26 cellular contexts compared by ENCODE assay signal in the genomic region with DNA sequence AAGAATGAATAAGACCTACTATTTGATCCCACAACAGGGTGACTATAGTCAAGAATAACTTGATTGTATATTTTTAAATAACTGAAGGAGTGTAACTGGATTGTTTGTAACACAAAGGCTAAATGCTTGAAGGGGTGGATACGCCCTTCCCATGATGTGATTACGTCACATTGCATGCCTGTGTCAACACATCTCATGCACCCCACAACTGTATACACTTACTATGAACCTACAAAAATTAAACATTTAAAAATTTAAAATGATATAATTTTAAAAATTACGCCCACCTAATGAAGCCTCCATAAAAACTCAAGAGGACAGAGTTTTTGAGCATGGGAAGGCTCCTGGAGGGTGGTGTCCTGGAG.
A peak's percentile ranks its signal among the peaks of the same experiment; 100 is the strongest.
DNase-seq lines count a peak whose midpoint lies in the region; ATAC-seq and TF ChIP-seq lines count a peak whose summit lies in the region.
"Had no signal": no experiment of that assay in that cellular context is flagged by ENCODE, and none has a peak within 500 bp of the region (broad histone marks: within the 10 kb centered on the region; RNA-seq: fewer than 3 reads in every experiment).

No MANE protein-coding gene starts in this region.

- in situ Hi-C loops in Panc1 (cut with HindIII; ENCODE audit: low pct_unique_long_range_greater_than_20kb, low sequenced_read_pairs) = no loop called here

- peak overlapping the region; percentile 75 for H3K27ac ChIP-seq in Panc1 (ENCODE audit: low read length)
- no peak overlapping the region for H3K27ac ChIP-seq in testis
- H3K27ac ChIP-seq in ovary = no peak overlapping the region
- H3K27ac ChIP-seq: C4-2B, colonic mucosa, pancreas, SJCRH30, spleen had no signal

- TF ChIP-seq CTCF in Panc1 (IDR thresholded peaks at IDR 0.05) (no peak), epithelial cell of esophagus (IDR thresholded peaks at IDR 0.05; ENCODE audit: insufficient read depth, low read depth, low read length, missing control alignments) (no peak), nephron (IDR thresholded peaks at IDR 0.05; ENCODE audit: unreplicated experiment in 3 of 3) (no peak), testis (IDR thresholded peaks at IDR 0.05) (no peak), ovary (IDR thresholded peaks at IDR 0.05) (no peak)

- H3K27ac Mint-ChIP-seq in nephron = peak overlapping the region in 2 of 3 experiments; percentile 58 to 75
- H3K27ac Mint-ChIP-seq in stimulated activated effector memory CD8-positive, alpha-beta T cell treated with anti-CD3 and anti-CD28 coated beads, Interleukin-12 subunit alpha, Interleukin-12 subunit beta, amount 100 ng/mL, for 72 hours = no peak overlapping the region
- H3K27ac Mint-ChIP-seq: effector memory CD8-positive, alpha-beta T cell; IgD-negative memory B cell; nephron progenitor cell had no signal

- peaks cover 6% of the 10 kb centered on the region for H3K9me3 Mint-ChIP-seq in nephron
- H3K9me3 Mint-ChIP-seq in stimulated activated effector memory CD8-positive, alpha-beta T cell treated with anti-CD3 and anti-CD28 coated beads, Interleukin-12 subunit alpha, Interleukin-12 subunit beta, amount 100 ng/mL, for 72 hours = peaks cover 8% of the 10 kb centered on the region

- BruUV-seq in Panc1 (replicated peaks; lab: Mats Ljungman, UMichigan) = no TSS peak

- H3K36me3 Mint-ChIP-seq in nephron (ENCODE audit: low read depth) = no peaks in the 10 kb centered on the region
- H3K36me3 Mint-ChIP-seq in stimulated activated effector memory CD8-positive, alpha-beta T cell treated with anti-CD3 and anti-CD28 coated beads, Interleukin-12 subunit alpha, Interleukin-12 subunit beta, amount 100 ng/mL, for 72 hours = peaks cover 13% of the 10 kb centered on the region

- DNase-seq in EH (ENCODE audit: low read depth) (peak; percentile 52), Panc1 (ENCODE audit: low read depth, low spot score) (no peak), epithelial cell of esophagus (ENCODE audit: low read depth) (peak; percentile 63), testis (no peak), HUDEP-2 (lab: John Stamatoyannopoulos, UW; ENCODE audit: unreplicated experiment in 76 of 76) (no peak), ovary (no peak)
- no peak for DNase-seq in stimulated activated effector memory CD8-positive, alpha-beta T cell treated with anti-CD3 and anti-CD28 coated beads, Interleukin-12 subunit alpha, Interleukin-12 subunit beta, amount 100 ng/mL, for 72 hours (ENCODE audit: low spot score in 2 of 2)
- DNase-seq: activated CD4-positive, alpha-beta T cell treated with anti-CD3 and anti-CD28 coated beads, Interleukin-2, amount 50 U/mL, for 4 hours; activated naive CD4-positive, alpha-beta T cell treated with Interleukin-2 at 50 U/mL for 16 hours; colonic mucosa; DMS79 treated with DMSO at 0.1 percent for 48 hours; effector memory CD8-positive, alpha-beta T cell; midbrain; NCI-H1105 treated with DMSO at 0.1 percent for 48 hours; NCI-H2029 treated with DMSO at 0.1 percent for 48 hours; NCI-H226; NCI-H69; nephron progenitor cell; pancreas; retina; spleen had no signal

- no peak overlapping the region for H3K4me3 ChIP-seq in Panc1 (ENCODE audit: low read depth in 2 of 2, low read length in 2 of 2)
- H3K4me3 ChIP-seq in epithelial cell of esophagus (ENCODE audit: low read length) = no peak overlapping the region
- no peak overlapping the region for H3K4me3 ChIP-seq in testis
- H3K4me3 ChIP-seq in ovary = no peak overlapping the region
- H3K4me3 ChIP-seq: colonic mucosa, pancreas, SJCRH30, spleen had no signal

- peaks cover 40% of the 10 kb centered on the region for H3K4me1 ChIP-seq in Panc1 (ENCODE audit: control insufficient read depth, insufficient read depth, low read length)
- peaks cover 29% of the 10 kb centered on the region for H3K4me1 ChIP-seq in testis
- peaks cover 13% of the 10 kb centered on the region for H3K4me1 ChIP-seq in ovary (ENCODE audit: insufficient read depth)

- intact Hi-C loops in Panc1 (cut with micrococcal nuclease; ENCODE audit: unreplicated experiment) (loop anchor here (5.0 to 10.0 kb wide), 2 partner anchors 87 to 204 kb away; a partner anchor contains a TSS), testis (cut with DNase I; ENCODE audit: low total_unique reads) (loop anchor here (5.0 kb wide), 2 partner anchors 202 to 717 kb away; a partner anchor contains a TSS), ovary (cut with DNase I) (loop anchor here (5.0 to 10.0 kb wide), 5 partner anchors 204 to 737 kb away; a partner anchor contains a TSS)

- H3K36me3 ChIP-seq in Panc1 (ENCODE audit: control insufficient read depth, insufficient read depth, low read length) (no peaks in the 10 kb centered on the region), testis (ENCODE audit: low read depth, missing control alignments) (no peaks in the 10 kb centered on the region), ovary (no peaks in the 10 kb centered on the region)
- H3K36me3 ChIP-seq: colonic mucosa, pancreas, SJCRH30, spleen had no signal

- TF ChIP-seq POLR2A in testis (IDR thresholded peaks at IDR 0.05) = no peak
- no peak for TF ChIP-seq POLR2A in ovary (IDR thresholded peaks at IDR 0.05)

- H3K9me3 ChIP-seq in Panc1 (ENCODE audit: control insufficient read depth, insufficient read depth, low read depth, low read length) (peaks cover 6% of the 10 kb centered on the region; the same call in 1 of the 2 replicates), testis (no peaks in the 10 kb centered on the region), ovary (no peaks in the 10 kb centered on the region)
- H3K9me3 ChIP-seq: pancreas, SJCRH30 had no signal

- H3K27me3 ChIP-seq in Panc1 (ENCODE audit: control insufficient read depth, insufficient read depth, low read length) (no peaks in the 10 kb centered on the region), testis (no peaks in the 10 kb centered on the region), ovary (no peaks in the 10 kb centered on the region)
- H3K27me3 ChIP-seq: colonic mucosa, pancreas, SJCRH30 had no signal

- no peak for ATAC-seq in Panc1
- no peak for ATAC-seq in stimulated activated effector memory CD8-positive, alpha-beta T cell treated with anti-CD3 and anti-CD28 coated beads, Interleukin-12 subunit alpha, Interleukin-12 subunit beta, amount 100 ng/mL, for 72 hours
- ATAC-seq: effector memory CD8-positive, alpha-beta T cell; esophagus mucosa; pancreas had no signal

- CTCF ChIA-PET in Panc1 (lab: Charles Lee) = no interaction called here

- TF ChIP-seq EP300 in ovary (IDR thresholded peaks at IDR 0.05) = no peak

- 95% methylated on average over 3 of the region's 3 CpGs for WGBS in testis, 2 donors
- 85 to 88% (median 87%) methylated on average over 3 of the region's 3 CpGs for WGBS in ovary, 3 donors

- POLR2A ChIA-PET in Panc1 (lab: Charles Lee) = no interaction called here

- peaks cover 34% of the 10 kb centered on the region for H3K27me3 Mint-ChIP-seq in nephron (ENCODE audit: low read depth)

- no peak overlapping the region for H3K4me3 Mint-ChIP-seq in nephron
- no peak overlapping the region for H3K4me3 Mint-ChIP-seq in stimulated activated effector memory CD8-positive, alpha-beta T cell treated with anti-CD3 and anti-CD28 coated beads, Interleukin-12 subunit alpha, Interleukin-12 subunit beta, amount 100 ng/mL, for 72 hours
- H3K4me3 Mint-ChIP-seq: effector memory CD8-positive, alpha-beta T cell; IgD-negative memory B cell; nephron progenitor cell had no signal

- H3K4me1 Mint-ChIP-seq in nephron = peaks cover 56% of the 10 kb centered on the region
- peaks cover 44% of the 10 kb centered on the region for H3K4me1 Mint-ChIP-seq in stimulated activated effector memory CD8-positive, alpha-beta T cell treated with anti-CD3 and anti-CD28 coated beads, Interleukin-12 subunit alpha, Interleukin-12 subunit beta, amount 100 ng/mL, for 72 hours

Comparison
In these comparisons a context has a peak if more than half of its experiments do, and no peak if none do; other contexts are left out.
1. DNase-seq: peak in EH (single experiment) and epithelial cell of esophagus (single experiment); none in Panc1 (single experiment), stimulated activated effector memory CD8-positive, alpha-beta T cell treated with anti-CD3 and anti-CD28 coated beads, Interleukin-12 subunit alpha, Interleukin-12 subunit beta, amount 100 ng/mL, for 72 hours (0 of 2), testis (single experiment), HUDEP-2 (0 of 76) and ovary (0 of 5).